ENCODE assay signal across 1 cellular context in the genomic region with DNA sequence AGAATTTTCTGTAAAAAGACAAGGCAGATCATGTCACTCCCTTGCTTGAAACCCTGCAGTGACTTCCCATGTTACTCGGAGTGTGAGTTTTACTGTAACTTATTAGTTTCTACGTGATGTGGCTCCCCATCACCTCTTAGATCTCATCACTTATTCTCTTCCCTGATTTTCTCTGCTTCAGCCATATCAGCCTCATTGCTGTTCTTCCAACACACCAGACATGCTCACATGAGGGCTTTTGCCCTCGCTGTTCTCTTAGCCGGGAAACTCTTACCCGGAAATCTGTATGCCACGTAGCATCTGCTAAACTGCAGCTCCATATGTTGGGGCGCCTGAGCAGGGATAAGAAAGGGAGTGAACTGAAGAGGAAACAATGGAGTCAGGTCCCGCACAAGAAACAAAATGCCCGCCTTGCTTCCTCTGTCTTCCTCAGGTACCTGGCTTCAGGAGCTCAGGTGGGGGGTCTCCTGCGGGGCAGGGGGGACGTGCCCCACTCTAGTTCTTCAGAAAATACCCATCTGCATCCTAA.
TF ChIP-seq lines count a peak whose summit lies in the region.

No MANE protein-coding gene starts in this region.

TF ChIP-seq in K562, 482 proteins besides CTCF, POLR2A, EP300 and RAD21 (continued from another document):
- TF ChIP-seq, protein P1, sequence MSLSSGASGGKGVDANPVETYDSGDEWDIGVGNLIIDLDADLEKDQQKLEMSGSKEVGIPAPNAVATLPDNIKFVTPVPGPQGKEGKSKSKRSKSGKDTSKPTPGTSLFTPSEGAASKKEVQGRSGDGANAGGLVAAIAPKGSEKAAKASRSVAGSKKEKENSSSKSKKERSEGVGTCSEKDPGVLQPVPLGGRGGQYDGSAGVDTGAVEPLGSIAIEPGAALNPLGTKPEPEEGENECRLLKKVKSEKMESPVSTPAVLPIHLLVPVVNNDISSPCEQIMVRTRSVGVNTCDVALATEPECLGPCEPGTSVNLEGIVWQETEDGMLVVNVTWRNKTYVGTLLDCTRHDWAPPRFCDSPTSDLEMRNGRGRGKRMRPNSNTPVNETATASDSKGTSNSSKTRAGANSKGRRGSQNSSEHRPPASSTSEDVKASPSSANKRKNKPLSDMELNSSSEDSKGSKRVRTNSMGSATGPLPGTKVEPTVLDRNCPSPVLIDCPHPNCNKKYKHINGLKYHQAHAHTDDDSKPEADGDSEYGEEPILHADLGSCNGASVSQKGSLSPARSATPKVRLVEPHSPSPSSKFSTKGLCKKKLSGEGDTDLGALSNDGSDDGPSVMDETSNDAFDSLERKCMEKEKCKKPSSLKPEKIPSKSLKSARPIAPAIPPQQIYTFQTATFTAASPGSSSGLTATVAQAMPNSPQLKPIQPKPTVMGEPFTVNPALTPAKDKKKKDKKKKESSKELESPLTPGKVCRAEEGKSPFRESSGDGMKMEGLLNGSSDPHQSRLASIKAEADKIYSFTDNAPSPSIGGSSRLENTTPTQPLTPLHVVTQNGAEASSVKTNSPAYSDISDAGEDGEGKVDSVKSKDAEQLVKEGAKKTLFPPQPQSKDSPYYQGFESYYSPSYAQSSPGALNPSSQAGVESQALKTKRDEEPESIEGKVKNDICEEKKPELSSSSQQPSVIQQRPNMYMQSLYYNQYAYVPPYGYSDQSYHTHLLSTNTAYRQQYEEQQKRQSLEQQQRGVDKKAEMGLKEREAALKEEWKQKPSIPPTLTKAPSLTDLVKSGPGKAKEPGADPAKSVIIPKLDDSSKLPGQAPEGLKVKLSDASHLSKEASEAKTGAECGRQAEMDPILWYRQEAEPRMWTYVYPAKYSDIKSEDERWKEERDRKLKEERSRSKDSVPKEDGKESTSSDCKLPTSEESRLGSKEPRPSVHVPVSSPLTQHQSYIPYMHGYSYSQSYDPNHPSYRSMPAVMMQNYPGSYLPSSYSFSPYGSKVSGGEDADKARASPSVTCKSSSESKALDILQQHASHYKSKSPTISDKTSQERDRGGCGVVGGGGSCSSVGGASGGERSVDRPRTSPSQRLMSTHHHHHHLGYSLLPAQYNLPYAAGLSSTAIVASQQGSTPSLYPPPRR (CRISPR knock-in tag; IDR thresholded peaks at IDR 0.05; ENCODE audit: borderline replicate concordance): no peak
- TF ChIP-seq ZNF79 (CRISPR knock-in tag; IDR thresholded peaks at IDR 0.05; ENCODE audit: low read depth) (no peak), SLC30A9 (CRISPR knock-in tag; IDR thresholded peaks at IDR 0.05) (no peak)
- TF ChIP-seq, protein P2, sequence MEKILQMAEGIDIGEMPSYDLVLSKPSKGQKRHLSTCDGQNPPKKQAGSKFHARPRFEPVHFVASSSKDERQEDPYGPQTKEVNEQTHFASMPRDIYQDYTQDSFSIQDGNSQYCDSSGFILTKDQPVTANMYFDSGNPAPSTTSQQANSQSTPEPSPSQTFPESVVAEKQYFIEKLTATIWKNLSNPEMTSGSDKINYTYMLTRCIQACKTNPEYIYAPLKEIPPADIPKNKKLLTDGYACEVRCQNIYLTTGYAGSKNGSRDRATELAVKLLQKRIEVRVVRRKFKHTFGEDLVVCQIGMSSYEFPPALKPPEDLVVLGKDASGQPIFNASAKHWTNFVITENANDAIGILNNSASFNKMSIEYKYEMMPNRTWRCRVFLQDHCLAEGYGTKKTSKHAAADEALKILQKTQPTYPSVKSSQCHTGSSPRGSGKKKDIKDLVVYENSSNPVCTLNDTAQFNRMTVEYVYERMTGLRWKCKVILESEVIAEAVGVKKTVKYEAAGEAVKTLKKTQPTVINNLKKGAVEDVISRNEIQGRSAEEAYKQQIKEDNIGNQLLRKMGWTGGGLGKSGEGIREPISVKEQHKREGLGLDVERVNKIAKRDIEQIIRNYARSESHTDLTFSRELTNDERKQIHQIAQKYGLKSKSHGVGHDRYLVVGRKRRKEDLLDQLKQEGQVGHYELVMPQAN (IDR thresholded peaks at IDR 0.05; ENCODE audit: borderline replicate concordance): no peak
